Comparison of ENCODE assay signal across 1 cellular context in the genomic region with DNA sequence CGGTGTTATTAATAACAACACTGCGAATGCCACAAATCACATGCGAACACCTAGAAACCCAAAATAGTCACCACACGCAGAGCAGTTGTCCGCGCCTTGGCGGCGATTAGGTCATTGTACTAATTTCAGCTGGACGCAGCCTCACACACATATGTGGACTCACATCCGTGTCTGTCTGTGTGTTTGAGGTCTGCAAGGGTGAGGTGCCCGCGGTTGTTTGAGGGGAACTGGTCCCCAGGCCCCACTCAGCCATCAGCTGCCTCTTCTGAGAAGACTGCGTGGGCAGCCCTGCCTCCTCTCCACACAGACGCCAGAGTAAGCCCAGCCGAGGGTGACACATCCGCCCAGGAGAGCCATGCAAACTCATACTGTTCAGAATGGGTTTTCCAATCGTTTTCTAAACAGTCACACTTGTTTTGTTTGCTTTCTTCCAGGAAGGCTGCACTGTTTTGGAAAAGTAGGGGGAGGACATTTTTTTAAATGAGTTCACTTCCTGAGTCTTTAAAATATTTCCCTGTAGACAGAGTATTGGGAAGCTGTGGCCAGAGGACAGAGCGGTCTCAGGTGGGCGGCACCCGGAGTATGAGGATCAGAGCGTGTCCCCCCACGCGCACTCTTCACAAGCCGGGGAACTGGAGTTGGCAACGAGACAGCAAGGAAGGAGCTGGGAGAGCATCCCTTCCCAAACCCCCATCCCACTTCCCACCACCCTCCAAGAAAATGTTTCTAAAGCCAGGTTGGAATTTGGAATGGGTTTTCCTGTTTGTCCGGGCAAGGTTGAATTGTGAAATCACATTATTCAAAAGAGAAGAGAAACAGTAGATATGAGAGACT.
TF ChIP-seq lines count a peak whose summit lies in the region.

No MANE protein-coding gene starts in this region.

TF ChIP-seq in HepG2, 621 proteins besides CTCF, POLR2A, EP300 and RAD21 (continued from another document and continues in another):
- TF ChIP-seq, protein P1, sequence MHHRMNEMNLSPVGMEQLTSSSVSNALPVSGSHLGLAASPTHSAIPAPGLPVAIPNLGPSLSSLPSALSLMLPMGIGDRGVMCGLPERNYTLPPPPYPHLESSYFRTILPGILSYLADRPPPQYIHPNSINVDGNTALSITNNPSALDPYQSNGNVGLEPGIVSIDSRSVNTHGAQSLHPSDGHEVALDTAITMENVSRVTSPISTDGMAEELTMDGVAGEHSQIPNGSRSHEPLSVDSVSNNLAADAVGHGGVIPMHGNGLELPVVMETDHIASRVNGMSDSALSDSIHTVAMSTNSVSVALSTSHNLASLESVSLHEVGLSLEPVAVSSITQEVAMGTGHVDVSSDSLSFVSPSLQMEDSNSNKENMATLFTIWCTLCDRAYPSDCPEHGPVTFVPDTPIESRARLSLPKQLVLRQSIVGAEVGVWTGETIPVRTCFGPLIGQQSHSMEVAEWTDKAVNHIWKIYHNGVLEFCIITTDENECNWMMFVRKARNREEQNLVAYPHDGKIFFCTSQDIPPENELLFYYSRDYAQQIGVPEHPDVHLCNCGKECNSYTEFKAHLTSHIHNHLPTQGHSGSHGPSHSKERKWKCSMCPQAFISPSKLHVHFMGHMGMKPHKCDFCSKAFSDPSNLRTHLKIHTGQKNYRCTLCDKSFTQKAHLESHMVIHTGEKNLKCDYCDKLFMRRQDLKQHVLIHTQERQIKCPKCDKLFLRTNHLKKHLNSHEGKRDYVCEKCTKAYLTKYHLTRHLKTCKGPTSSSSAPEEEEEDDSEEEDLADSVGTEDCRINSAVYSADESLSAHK (CRISPR knock-in tag; IDR thresholded peaks at IDR 0.05; ENCODE audit: borderline replicate concordance), result no peak
- no peak for TF ChIP-seq ISX (CRISPR knock-in tag; conservative IDR thresholded peaks at IDR 0.05)
- no peak for TF ChIP-seq NR3C1 (CRISPR knock-in tag; IDR thresholded peaks at IDR 0.05)
- no peak for TF ChIP-seq ZSCAN22 (CRISPR knock-in tag; IDR thresholded peaks at IDR 0.05)
- no peak for TF ChIP-seq EEA1 (CRISPR knock-in tag; IDR thresholded peaks at IDR 0.05; ENCODE audit: borderline replicate concordance)
- no peak for TF ChIP-seq KLF12 (CRISPR knock-in tag; IDR thresholded peaks at IDR 0.05; ENCODE audit: borderline replicate concordance)
- TF ChIP-seq PAF1 (CRISPR knock-in tag; IDR thresholded peaks at IDR 0.05), result no peak; the same call in 1 of the 2 replicates
- no peak for TF ChIP-seq GPN1 (CRISPR knock-in tag; IDR thresholded peaks at IDR 0.05; ENCODE audit: borderline replicate concordance)
- no peak for TF ChIP-seq ZFP36L2 (CRISPR knock-in tag; IDR thresholded peaks at IDR 0.05)
- no peak for TF ChIP-seq RFX5 (IDR thresholded peaks at IDR 0.05; ENCODE audit: low read depth, low read length)
- TF ChIP-seq FOXO1 (CRISPR knock-in tag; IDR thresholded peaks at IDR 0.05), result no peak
- peak; percentile 78 for TF ChIP-seq FOSL2 (CRISPR knock-in tag; IDR thresholded peaks at IDR 0.05)
- TF ChIP-seq ZNF562 (CRISPR knock-in tag; IDR thresholded peaks at IDR 0.05; ENCODE audit: borderline replicate concordance), result no peak
- TF ChIP-seq NR1H2 (CRISPR knock-in tag; IDR thresholded peaks at IDR 0.05; ENCODE audit: borderline replicate concordance, low read depth), result no peak
- TF ChIP-seq ZNF543 (CRISPR knock-in tag; IDR thresholded peaks at IDR 0.05), result no peak
- peak; percentile 52; the same call in 1 of the 2 replicates for TF ChIP-seq KAT7 (CRISPR knock-in tag; IDR thresholded peaks at IDR 0.05; ENCODE audit: borderline replicate concordance)
- TF ChIP-seq GABPB1 (CRISPR knock-in tag; IDR thresholded peaks at IDR 0.05), result peak; percentile 40; the same call in 1 of the 2 replicates
- TF ChIP-seq, protein P2, sequence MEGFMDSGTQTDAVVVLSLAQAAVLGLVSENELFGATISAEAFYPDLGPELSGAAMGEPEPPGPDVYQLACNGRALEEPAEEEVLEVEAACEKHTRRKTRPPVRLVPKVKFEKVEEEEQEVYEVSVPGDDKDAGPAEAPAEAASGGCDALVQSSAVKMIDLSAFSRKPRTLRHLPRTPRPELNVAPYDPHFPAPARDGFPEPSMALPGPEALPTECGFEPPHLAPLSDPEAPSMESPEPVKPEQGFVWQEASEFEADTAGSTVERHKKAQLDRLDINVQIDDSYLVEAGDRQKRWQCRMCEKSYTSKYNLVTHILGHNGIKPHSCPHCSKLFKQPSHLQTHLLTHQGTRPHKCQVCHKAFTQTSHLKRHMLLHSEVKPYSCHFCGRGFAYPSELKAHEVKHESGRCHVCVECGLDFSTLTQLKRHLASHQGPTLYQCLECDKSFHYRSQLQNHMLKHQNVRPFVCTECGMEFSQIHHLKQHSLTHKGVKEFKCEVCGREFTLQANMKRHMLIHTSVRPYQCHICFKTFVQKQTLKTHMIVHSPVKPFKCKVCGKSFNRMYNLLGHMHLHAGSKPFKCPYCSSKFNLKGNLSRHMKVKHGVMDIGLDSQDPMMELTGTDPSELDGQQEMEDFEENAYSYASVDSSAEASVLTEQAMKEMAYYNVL (CRISPR knock-in tag; IDR thresholded peaks at IDR 0.05; ENCODE audit: borderline replicate concordance), result no peak
- TF ChIP-seq NCOA2 (CRISPR knock-in tag; IDR thresholded peaks at IDR 0.05), result no peak; the same call in none of the 2 replicates
- 0 out of 2 replicates have a peak, but pooled peaks have one; percentile 51 for TF ChIP-seq ZNF136 (CRISPR knock-in tag; IDR thresholded peaks at IDR 0.05; ENCODE audit: low read depth)
- peak; percentile 78 for TF ChIP-seq TAF1 (CRISPR knock-in tag; IDR thresholded peaks at IDR 0.05)
- no peak for TF ChIP-seq NBN (conservative IDR thresholded peaks at IDR 0.05)
- TF ChIP-seq, protein P3, sequence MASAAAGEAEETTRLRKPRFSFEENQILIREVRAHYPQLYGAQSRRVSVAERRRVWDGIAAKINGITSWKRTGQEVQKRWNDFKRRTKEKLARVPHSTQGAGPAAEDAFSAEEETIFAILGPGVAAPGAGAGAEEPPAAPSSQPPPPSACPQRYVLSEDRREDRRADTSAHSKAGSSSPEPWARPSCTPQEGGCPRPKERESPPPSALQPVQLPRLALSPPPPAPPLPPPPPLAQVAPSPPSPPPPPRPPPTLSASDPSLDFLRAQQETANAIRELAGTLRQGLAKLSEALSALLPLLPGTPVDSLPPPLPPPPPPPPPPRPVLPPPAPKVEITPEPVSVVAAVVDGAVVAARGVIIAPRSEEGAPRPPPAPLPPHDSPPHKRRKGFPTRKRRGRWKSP (CRISPR knock-in tag; IDR thresholded peaks at IDR 0.05), result no peak
- TF ChIP-seq AHDC1 (CRISPR knock-in tag; IDR thresholded peaks at IDR 0.05; ENCODE audit: borderline replicate concordance), result peak; percentile 30; the same call in 1 of the 2 replicates
- no peak for TF ChIP-seq ZNF564 (CRISPR knock-in tag; IDR thresholded peaks at IDR 0.05)
- TF ChIP-seq ZNF512B (CRISPR knock-in tag; IDR thresholded peaks at IDR 0.05; ENCODE audit: borderline replicate concordance), result no peak
- TF ChIP-seq YY1 (IDR thresholded peaks at IDR 0.05; ENCODE audit: insufficient read depth, insufficient replicate concordance, low read depth, low read length), result peak; percentile 31
- TF ChIP-seq JUND (CRISPR knock-in tag; IDR thresholded peaks at IDR 0.05), result peak; percentile 50; the same call in 1 of the 2 replicates
- 0 out of 2 replicates have a peak, but pooled peaks have one; percentile 20 for TF ChIP-seq ZNF160 (CRISPR knock-in tag; IDR thresholded peaks at IDR 0.05)
- TF ChIP-seq ZMAT3 (CRISPR knock-in tag; conservative IDR thresholded peaks at IDR 0.05), result 0 out of 2 replicates have a peak, but pooled peaks have one; percentile 53
- TF ChIP-seq EED (CRISPR knock-in tag; IDR thresholded peaks at IDR 0.05), result no peak
- no peak for TF ChIP-seq SCMH1 (CRISPR knock-in tag; IDR thresholded peaks at IDR 0.05; ENCODE audit: borderline replicate concordance)
- no peak for TF ChIP-seq SP2 (CRISPR knock-in tag; IDR thresholded peaks at IDR 0.05)
- TF ChIP-seq KLF11 (CRISPR knock-in tag; IDR thresholded peaks at IDR 0.05), result no peak
- no peak for TF ChIP-seq KLF16 (CRISPR knock-in tag; IDR thresholded peaks at IDR 0.05)
- TF ChIP-seq AHR (CRISPR knock-in tag; IDR thresholded peaks at IDR 0.05), result 0 out of 2 replicates have a peak, but pooled peaks have one; percentile 28
- TF ChIP-seq TGIF2 (CRISPR knock-in tag; IDR thresholded peaks at IDR 0.05), result 0 out of 2 replicates have a peak, but pooled peaks have one; percentile 25
- no peak for TF ChIP-seq ZNF816 (CRISPR knock-in tag; IDR thresholded peaks at IDR 0.05; ENCODE audit: borderline replicate concordance)
- peak; percentile 35; the same call in 1 of the 2 replicates for TF ChIP-seq ZNF777 (CRISPR knock-in tag; IDR thresholded peaks at IDR 0.05)
- no peak for TF ChIP-seq ZNF292 (CRISPR knock-in tag; IDR thresholded peaks at IDR 0.05; ENCODE audit: borderline replicate concordance, low read depth)
- TF ChIP-seq SP4 (CRISPR knock-in tag; IDR thresholded peaks at IDR 0.05), result no peak
- TF ChIP-seq ZFP41 (CRISPR knock-in tag; IDR thresholded peaks at IDR 0.05; ENCODE audit: borderline replicate concordance), result no peak
- no peak for TF ChIP-seq ZNF550 (CRISPR knock-in tag; IDR thresholded peaks at IDR 0.05; ENCODE audit: borderline replicate concordance)
- no peak for TF ChIP-seq KDM5A (IDR thresholded peaks at IDR 0.05; ENCODE audit: borderline replicate concordance, low read length)
- TF ChIP-seq MIXL1 (CRISPR knock-in tag; IDR thresholded peaks at IDR 0.05), result no peak
- no peak; the same call in 1 of the 2 replicates for TF ChIP-seq ZBTB3 (CRISPR knock-in tag; IDR thresholded peaks at IDR 0.05; ENCODE audit: borderline replicate concordance, low read depth)
- no peak for TF ChIP-seq ZBTB38 (CRISPR knock-in tag; IDR thresholded peaks at IDR 0.05)
- no peak for TF ChIP-seq GZF1 (CRISPR knock-in tag; IDR thresholded peaks at IDR 0.05)
- TF ChIP-seq, protein P4, sequence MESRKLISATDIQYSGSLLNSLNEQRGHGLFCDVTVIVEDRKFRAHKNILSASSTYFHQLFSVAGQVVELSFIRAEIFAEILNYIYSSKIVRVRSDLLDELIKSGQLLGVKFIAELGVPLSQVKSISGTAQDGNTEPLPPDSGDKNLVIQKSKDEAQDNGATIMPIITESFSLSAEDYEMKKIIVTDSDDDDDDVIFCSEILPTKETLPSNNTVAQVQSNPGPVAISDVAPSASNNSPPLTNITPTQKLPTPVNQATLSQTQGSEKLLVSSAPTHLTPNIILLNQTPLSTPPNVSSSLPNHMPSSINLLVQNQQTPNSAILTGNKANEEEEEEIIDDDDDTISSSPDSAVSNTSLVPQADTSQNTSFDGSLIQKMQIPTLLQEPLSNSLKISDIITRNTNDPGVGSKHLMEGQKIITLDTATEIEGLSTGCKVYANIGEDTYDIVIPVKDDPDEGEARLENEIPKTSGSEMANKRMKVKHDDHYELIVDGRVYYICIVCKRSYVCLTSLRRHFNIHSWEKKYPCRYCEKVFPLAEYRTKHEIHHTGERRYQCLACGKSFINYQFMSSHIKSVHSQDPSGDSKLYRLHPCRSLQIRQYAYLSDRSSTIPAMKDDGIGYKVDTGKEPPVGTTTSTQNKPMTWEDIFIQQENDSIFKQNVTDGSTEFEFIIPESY (CRISPR knock-in tag; IDR thresholded peaks at IDR 0.05), result no peak
- no peak for TF ChIP-seq RBAK (CRISPR knock-in tag; IDR thresholded peaks at IDR 0.05)
- TF ChIP-seq ZNF547 (CRISPR knock-in tag; IDR thresholded peaks at IDR 0.05), result no peak; the same call in 1 of the 2 replicates
- no peak for TF ChIP-seq SNAI1 (CRISPR knock-in tag; IDR thresholded peaks at IDR 0.05; ENCODE audit: borderline replicate concordance)
